ENCODE assay signal across 23 cellular contexts in the genomic region with DNA sequence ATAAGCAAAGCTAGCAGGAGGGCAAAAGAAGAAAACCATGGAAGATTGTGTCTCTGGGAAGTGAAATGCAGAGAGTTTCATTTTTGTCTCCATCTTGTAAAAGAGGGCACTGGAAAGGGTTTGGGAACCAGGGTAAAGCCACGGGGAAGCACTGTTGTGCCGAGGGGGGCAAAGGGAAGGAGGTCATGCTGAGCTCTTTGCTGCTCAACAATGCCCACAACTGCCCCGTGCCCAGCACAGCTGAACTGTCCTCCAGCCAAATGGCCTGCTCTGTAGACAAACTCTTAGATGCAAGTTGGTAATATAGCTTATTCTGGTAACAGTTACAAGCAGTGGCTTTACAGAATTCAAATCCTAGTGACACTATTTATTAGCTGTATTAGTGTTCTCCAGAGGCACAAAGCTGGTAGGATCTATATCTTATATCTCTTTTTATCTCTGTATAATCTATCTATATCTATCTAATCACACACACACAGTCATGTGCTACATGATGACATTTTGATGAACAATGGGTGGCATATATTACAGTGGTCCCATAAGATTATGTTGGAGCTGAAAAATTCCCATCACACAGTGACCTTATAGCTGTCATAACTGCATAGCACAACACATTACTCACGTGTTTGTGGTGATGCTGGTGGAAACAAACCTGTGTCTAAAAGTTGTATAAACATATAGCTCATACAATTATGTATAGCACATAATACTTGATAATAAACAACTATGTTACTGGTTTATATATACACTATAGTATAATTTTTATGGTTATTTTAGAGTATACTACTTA.
DNase-seq lines count a peak whose midpoint lies in the region; FAIRE-seq and TF ChIP-seq lines count a peak whose summit lies in the region.
"Had no signal": no experiment of that assay in that cellular context is flagged by ENCODE, and none has a peak within 500 bp of the region (broad histone marks: within the 10 kb centered on the region; RNA-seq: fewer than 3 reads in every experiment).

No MANE protein-coding gene starts in this region.

- no peak for TF ChIP-seq EP300 in H1 (IDR thresholded peaks at IDR 0.05; ENCODE audit: borderline replicate concordance in 1 of 2, low read depth in 2 of 2, low read length in 2 of 2)

- no peak overlapping the region for H4K5ac ChIP-seq in H1 (ENCODE audit: insufficient read length, low read depth, low read length)

- POLR2A ChIA-PET in MCF 10A (lab: Yijun Ruan, JAX) (interaction anchor here (0.9 to 1.0 kb wide), 2 partner anchors 11 to 29 kb away, joined by 3 to 7 read pairs; no protein-coding TSS in a partner anchor), H1 (lab: Charles Lee; ENCODE audit: partially characterized antibody) (interaction anchor here (0.6 to 1.6 kb wide), 5 partner anchors 9 to 50 kb away, joined by 4 to 6 read pairs (median 5); no protein-coding TSS in a partner anchor), Caco-2 (lab: Charles Lee) (no interaction called here)

- no peak overlapping the region for H3K4me3 ChIP-seq in mammary epithelial cell (replicated peaks in 1 of 3; ENCODE audit: insufficient read depth in 1 of 3, low read depth in 2 of 3, low read length in 3 of 3)
- H3K4me3 ChIP-seq in H1 (ENCODE audit: extremely low read depth in 1 of 4, insufficient read depth in 2 of 4, low read depth in 3 of 4, low read length in 4 of 4) = peak overlapping the region in 2 of 4 experiments; percentile 2 to 22; a peak in 1 of 8 replicates
- no peak overlapping the region for H3K4me3 ChIP-seq in mesodermal cell (ENCODE audit: extremely low read depth, insufficient read depth, low read length, poor library complexity, severe bottlenecking)
- no peak overlapping the region for H3K4me3 ChIP-seq in Caco-2 (ENCODE audit: low read depth, low read length)
- H3K4me3 ChIP-seq: adrenal gland, transverse colon had no signal

- no peak overlapping the region for H3K23ac ChIP-seq in H1 (ENCODE audit: insufficient read length)

- H2BK20ac ChIP-seq in H1 (ENCODE audit: low read length) = peak overlapping the region; percentile 37; the same call in 1 of the 2 replicates

- H3K56ac ChIP-seq in H1 (replicated peaks; ENCODE audit: insufficient read length, low read depth, low read length) = no peak overlapping the region

- H3K36me3 Mint-ChIP-seq in MCF 10A (ENCODE audit: insufficient read depth, unreplicated experiment) (no peaks in the 10 kb centered on the region), Caco-2 (ENCODE audit: insufficient read depth, unreplicated experiment) (no peaks in the 10 kb centered on the region)

- no peak for FAIRE-seq in H1 (lab: Jason Lieb, UNC)

- H3K79me2 ChIP-seq in mammary epithelial cell (ENCODE audit: insufficient read depth, low read length) (no peaks in the 10 kb centered on the region), H1 (ENCODE audit: control insufficient read depth in 1 of 2, insufficient read depth in 2 of 2, low read length in 2 of 2) (no peaks in the 10 kb centered on the region)

- no peak overlapping the region for H3K4ac ChIP-seq in H1 (replicated peaks; ENCODE audit: insufficient read length, low read depth, low read length)

- H3K4me1 Mint-ChIP-seq in MCF 10A (ENCODE audit: insufficient read depth, unreplicated experiment) (peaks cover 7% of the 10 kb centered on the region), Caco-2 (ENCODE audit: low read depth, unreplicated experiment) (no peaks in the 10 kb centered on the region)

- in situ Hi-C loops in mammary epithelial cell (cut with MboI; ENCODE audit: low sequenced_read_pairs in 2 of 2) = no loop called here

- H3K9me3 Mint-ChIP-seq in MCF 10A (ENCODE audit: unreplicated experiment) (no peaks in the 10 kb centered on the region), Caco-2 (ENCODE audit: unreplicated experiment) (no peaks in the 10 kb centered on the region)

- WGBS in mammary epithelial cell (ENCODE audit: low coverage, missing lambda C conversion rate) = 70% methylated on average over 4 of the region's 4 CpGs
- 36% methylated on average over 4 of the region's 4 CpGs; no CpG with 5 or more reads in 1 of the 2 experiments for WGBS in H1 (ENCODE audit: extremely low coverage in 1 of 2, insufficient coverage in 1 of 2, insufficient read length in 1 of 2, insufficient replicate concordance in 2 of 2, low coverage in 1 of 2, low lambda C conversion rate in 2 of 2, missing lambda C conversion rate in 1 of 2), 2 experiments
- 10 to 16% methylated on average over 3 of the region's 4 CpGs for WGBS in mesodermal cell (ENCODE audit: insufficient coverage in 2 of 2), 2 experiments

- CTCF ChIA-PET in mammary epithelial cell (lab: Charles Lee; ENCODE audit: low non-redundant PET) (no interaction called here), MCF 10A (lab: Yijun Ruan, JAX) (interaction anchor here (0.6 to 1.5 kb wide), 3 partner anchors 61 to 1225 kb away, joined by 3 to 5 read pairs (median 5); no protein-coding TSS in a partner anchor), H1 (lab: Charles Lee; ENCODE audit: partially characterized antibody) (interaction anchor here (0.9 to 3.0 kb wide), 7 partner anchors 12 to 989 kb away, joined by 3 to 15 read pairs (median 4); no protein-coding TSS in a partner anchor), Caco-2 (lab: Charles Lee) (interaction anchor here (0.6 to 1.5 kb wide), 2 partner anchors 34 to 61 kb away, joined by 3 read pairs; no protein-coding TSS in a partner anchor)

- H3K23me2 ChIP-seq in H1 (ENCODE audit: low read depth, low read length) = no peaks in the 10 kb centered on the region

- H4K20me1 ChIP-seq in mammary epithelial cell (ENCODE audit: insufficient read depth, low read length) = no peaks in the 10 kb centered on the region
- no peaks in the 10 kb centered on the region for H4K20me1 ChIP-seq in H1 (replicated peaks in 1 of 2; ENCODE audit: control insufficient read depth in 1 of 2, insufficient read depth in 2 of 2, low read length in 2 of 2)

- H2BK5ac ChIP-seq in H1 (ENCODE audit: low read depth, low read length) = peak overlapping the region; percentile 67; the same call in 1 of the 2 replicates

- no peaks in the 10 kb centered on the region for H3K9me3 ChIP-seq in mammary epithelial cell (replicated peaks; ENCODE audit: insufficient read depth, low read length)
- H3K9me3 ChIP-seq in H1 (ENCODE audit: insufficient read depth in 2 of 2, low read depth in 1 of 2, low read length in 1 of 2) = no peaks in the 10 kb centered on the region
- H3K9me3 ChIP-seq in mesodermal cell (ENCODE audit: control insufficient read depth, low read length) = peaks cover 3% of the 10 kb centered on the region
- H3K9me3 ChIP-seq in Caco-2 = no peaks in the 10 kb centered on the region
- H3K9me3 ChIP-seq: adrenal gland, BE2C, neutrophil, transverse colon had no signal

- 0 out of 2 replicates have a peak overlapping the region, but pooled peaks have one; percentile 35 for H2BK12ac ChIP-seq in H1 (ENCODE audit: low read depth, low read length)

- no peak overlapping the region for H2AK5ac ChIP-seq in H1 (ENCODE audit: low read depth, low read length)

- H3K27ac ChIP-seq in mammary epithelial cell (ENCODE audit: insufficient read depth, low read depth, low read length) (no peak overlapping the region), H1 (ENCODE audit: low read depth, low read length) (peak overlapping the region; percentile 70), mesodermal cell (ENCODE audit: low read depth, low read length, severe bottlenecking) (peak overlapping the region; percentile 73)
- H3K27ac ChIP-seq: 22Rv1, adrenal gland, neutrophil, VCaP had no signal

- TF ChIP-seq POLR2A in H1 (IDR thresholded peaks at IDR 0.05; ENCODE audit: control extremely low read depth in 1 of 2, low read depth in 2 of 2, low read length in 2 of 2) = no peak

- DNase-seq in mammary epithelial cell = peak; percentile 15
- no peak for DNase-seq in MCF 10A (ENCODE audit: unreplicated experiment)
- DNase-seq in H1 (ENCODE audit: low read depth in 1 of 2, low spot score in 2 of 2) = no peak
- DNase-seq in Caco-2 = no peak
- DNase-seq in AG08395 (ENCODE audit: low spot score) = no peak
- DNase-seq in stimulated activated CD4-positive, alpha-beta T cell treated with anti-CD3 and anti-CD28 coated beads, Interleukin-2, amount 100 ng/mL, for 24 hours = no peak
- no peak for DNase-seq in C1 segment of cervical spinal cord (lab: John Stamatoyannopoulos, UW)
- DNase-seq: activated CD4-positive, alpha-beta T cell treated with anti-CD3 and anti-CD28 coated beads, Interleukin-2, amount 50 U/mL, for 1 hour; activated effector memory CD4-positive, alpha-beta T cell treated with anti-CD3 and anti-CD28 coated beads, Interleukin-2, amount 50 U/mL, for 16 hours; adrenal gland; BE2C; KBM-7; NCI-H1694 treated with DMSO at 0.1 percent for 48 hours; NCI-H774; SHP77 treated with DMSO at 0.1 percent for 48 hours; stimulated activated CD4-positive, alpha-beta T cell treated with anti-CD3 and anti-CD28 coated beads, Interleukin-4, amount 100 ng/mL, for 24 hours; stimulated activated naive CD8-positive, alpha-beta T cell treated with anti-CD3 and anti-CD28 coated beads, Interleukin-15, amount 100 ng/mL, for 72 hours; T-helper 17 cell; transverse colon had no signal

- TF ChIP-seq CTCF in mammary epithelial cell (conservative IDR thresholded peaks at IDR 0.05 in 1 of 2, IDR thresholded peaks at IDR 0.05 in 1 of 2; ENCODE audit: extremely low read depth in 1 of 2, insufficient read depth in 1 of 2, low read depth in 1 of 2, low read length in 2 of 2) = no peak
- no peak for TF ChIP-seq CTCF in MCF 10A (IDR thresholded peaks at IDR 0.05; ENCODE audit: unreplicated experiment)
- no peak for TF ChIP-seq CTCF in H1 (IDR thresholded peaks at IDR 0.05; ENCODE audit: control extremely low read depth in 1 of 3, insufficient read depth in 1 of 3, low read depth in 1 of 3, low read length in 3 of 3)
- TF ChIP-seq CTCF in Caco-2 (IDR thresholded peaks at IDR 0.05; ENCODE audit: insufficient read depth in 1 of 2, low read depth in 1 of 2, low read length in 1 of 2, severe bottlenecking in 1 of 2, unreplicated experiment in 1 of 2) = no peak

- H2BK120ac ChIP-seq in H1 (replicated peaks; ENCODE audit: low read depth, low read length) = peak overlapping the region; percentile 34

- H3K14ac ChIP-seq in H1 (ENCODE audit: insufficient read length) = no peak overlapping the region

- peaks cover 14% of the 10 kb centered on the region for H3K4me1 ChIP-seq in mammary epithelial cell (ENCODE audit: insufficient read depth, low read length)
- peaks cover 5 to 25% (median 15%) of the 10 kb centered on the region in 4 experiments for H3K4me1 ChIP-seq in H1 (replicated peaks in 1 of 4; ENCODE audit: control insufficient read depth in 3 of 4, insufficient read depth in 4 of 4, low read length in 3 of 4)
- peaks cover 28% of the 10 kb centered on the region for H3K4me1 ChIP-seq in mesodermal cell (ENCODE audit: control insufficient read depth, insufficient read depth, low read length, poor library complexity, severe bottlenecking)
- no peaks in the 10 kb centered on the region for H3K4me1 ChIP-seq in Caco-2
- H3K4me1 ChIP-seq: adrenal gland, BE2C, transverse colon had no signal

- H3K4me2 ChIP-seq in mammary epithelial cell (ENCODE audit: insufficient read depth, low read depth, low read length) (no peak overlapping the region), H1 (ENCODE audit: insufficient read depth in 1 of 2, low read depth in 2 of 2, low read length in 2 of 2) (peak overlapping the region; percentile 40 to 43)

- H3K27me3 ChIP-seq in mammary epithelial cell (ENCODE audit: insufficient read depth, low read length) (no peaks in the 10 kb centered on the region), H1 (replicated peaks in 1 of 4; ENCODE audit: control insufficient read depth in 3 of 4, extremely low read depth in 1 of 4, insufficient read depth in 3 of 4, low read length in 3 of 4) (no peaks in the 10 kb centered on the region), Caco-2 (replicated peaks; ENCODE audit: control insufficient read depth, insufficient read depth, low read length) (no peaks in the 10 kb centered on the region)
- H3K27me3 ChIP-seq: adrenal gland, neutrophil, transverse colon had no signal

- H3K27me3 Mint-ChIP-seq in MCF 10A (ENCODE audit: insufficient read depth, unreplicated experiment) (no peaks in the 10 kb centered on the region), Caco-2 (ENCODE audit: insufficient read depth, unreplicated experiment) (no peaks in the 10 kb centered on the region)
- H3K27me3 Mint-ChIP-seq: stimulated activated naive CD8-positive, alpha-beta T cell treated with anti-CD3 and anti-CD28 coated beads, Interleukin-15, amount 100 ng/mL, for 72 hours; T-helper 17 cell had no signal

- H3K27ac Mint-ChIP-seq in MCF 10A (ENCODE audit: low read depth, unreplicated experiment) (no peak overlapping the region), Caco-2 (ENCODE audit: unreplicated experiment) (no peak overlapping the region)
- H3K27ac Mint-ChIP-seq: T-helper 17 cell had no signal

- H3K9ac ChIP-seq in mammary epithelial cell (ENCODE audit: insufficient read depth, low read length) = no peak overlapping the region
- no peak overlapping the region; a peak in 2 of 7 replicates for H3K9ac ChIP-seq in H1 (replicated peaks in 1 of 4; ENCODE audit: extremely low read depth in 1 of 4, low read depth in 3 of 4, low read length in 3 of 4)

- BruUV-seq in mammary epithelial cell (replicated peaks; lab: Mats Ljungman, UMichigan) (no TSS peak), MCF 10A (replicated peaks; lab: Mats Ljungman, UMichigan) (no TSS peak), Caco-2 (replicated peaks; lab: Mats Ljungman, UMichigan) (no TSS peak)

- TF ChIP-seq RAD21 in H1 (IDR thresholded peaks at IDR 0.05 in 1 of 2, conservative IDR thresholded peaks at IDR 0.05 in 1 of 2; ENCODE audit: low read depth in 2 of 2, low read length in 2 of 2) = no peak

- H3K36me3 ChIP-seq in mammary epithelial cell (ENCODE audit: insufficient read depth, low read length) = no peaks in the 10 kb centered on the region
- H3K36me3 ChIP-seq in H1 (ENCODE audit: control insufficient read depth in 2 of 4, insufficient read depth in 4 of 4, low read length in 3 of 4) = no peaks in the 10 kb centered on the region
- no peaks in the 10 kb centered on the region for H3K36me3 ChIP-seq in mesodermal cell (ENCODE audit: control insufficient read depth, insufficient read depth, low read length)
- no peaks in the 10 kb centered on the region for H3K36me3 ChIP-seq in Caco-2 (ENCODE audit: control insufficient read depth, insufficient read depth, low read length)
- H3K36me3 ChIP-seq: adrenal gland, BE2C, neutrophil, transverse colon had no signal

- H4K91ac ChIP-seq in H1 (replicated peaks; ENCODE audit: insufficient read length, low read length) = peak overlapping the region; percentile 35

- H2BK15ac ChIP-seq in H1 (ENCODE audit: low read length) = no peak overlapping the region

- H3K18ac ChIP-seq in H1 (ENCODE audit: extremely low read depth, low read length) = 0 out of 2 replicates have a peak overlapping the region, but pooled peaks have one; percentile 12

- H2AFZ ChIP-seq in mammary epithelial cell (ENCODE audit: low read depth, low read length) = no peak overlapping the region
- H2AFZ ChIP-seq in H1 (ENCODE audit: low read length) = peak overlapping the region; percentile 34; the same call in 1 of the 2 replicates

- H4K8ac ChIP-seq in H1 (ENCODE audit: extremely low read depth, insufficient read depth, low read length) = no peak overlapping the region

- intact Hi-C loops in mammary epithelial cell (cut with micrococcal nuclease) (no loop called here), MCF 10A (cut with micrococcal nuclease) (no loop called here), Caco-2 (cut with micrococcal nuclease; ENCODE audit: unreplicated experiment) (no loop called here)

- dilution Hi-C loops in mammary epithelial cell (cut with HindIII; ENCODE audit: low sequenced_read_pairs) = no loop called here

- H3K79me1 ChIP-seq in H1 (ENCODE audit: low read depth, low read length) = no peaks in the 10 kb centered on the region

- H3K4me3 Mint-ChIP-seq in MCF 10A (ENCODE audit: unreplicated experiment) = no peak overlapping the region
- no peak overlapping the region for H3K4me3 Mint-ChIP-seq in Caco-2 (ENCODE audit: unreplicated experiment)
- H3K4me3 Mint-ChIP-seq: stimulated activated naive CD8-positive, alpha-beta T cell treated with anti-CD3 and anti-CD28 coated beads, Interleukin-15, amount 100 ng/mL, for 72 hours; T-helper 17 cell had no signal
